ENCODE assay signal across 14 cellular contexts in the genomic region with DNA sequence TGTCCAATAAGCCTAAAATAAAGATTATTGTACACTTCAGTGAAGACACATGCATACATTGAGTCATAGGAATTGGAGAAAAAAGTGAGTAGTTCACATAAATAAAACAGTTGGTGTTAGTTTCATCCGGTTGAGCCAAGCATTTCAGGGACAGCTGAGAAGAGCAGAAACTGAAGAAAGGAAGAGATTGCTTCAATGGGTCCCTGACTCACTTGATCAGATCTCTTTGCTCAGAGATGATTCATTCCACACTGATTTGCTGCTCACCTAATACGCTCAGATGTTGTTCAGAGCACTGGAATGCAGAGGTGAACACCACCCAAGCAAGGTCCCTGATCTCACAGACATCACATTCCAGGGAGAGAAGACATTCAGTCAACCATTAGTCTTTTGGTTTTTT.
DNase-seq lines count a peak whose midpoint lies in the region; ATAC-seq and TF ChIP-seq lines count a peak whose summit lies in the region.
"Had no signal": no experiment of that assay in that cellular context is flagged by ENCODE, and none has a peak within 500 bp of the region (broad histone marks: within the 10 kb centered on the region; RNA-seq: fewer than 3 reads in every experiment).

No MANE protein-coding gene starts in this region.

- H3K27me3 Mint-ChIP-seq in CD8-positive, alpha-beta T cell (ENCODE audit: low read depth): no peaks in the 10 kb centered on the region

- no peaks in the 10 kb centered on the region for H3K9me3 ChIP-seq in BLaER1
- H3K9me3 ChIP-seq in mesodermal cell (ENCODE audit: control insufficient read depth, low read length): no peaks in the 10 kb centered on the region
- H3K9me3 ChIP-seq in CD8-positive, alpha-beta T cell (ENCODE audit: low read length): no peaks in the 10 kb centered on the region
- H3K9me3 ChIP-seq: upper lobe of left lung had no signal

- no peak overlapping the region for H3K9ac ChIP-seq in BLaER1

- ATAC-seq in HG03097 (IDR thresholded peaks at IDR 0.05; ENCODE audit: low FRiP score, unreplicated experiment) (no peak), HG03378 (IDR thresholded peaks at IDR 0.05; ENCODE audit: unreplicated experiment) (no peak)
- ATAC-seq in CD8-positive, alpha-beta T cell: no peak
- ATAC-seq: WTC11 had no signal

- no peaks in the 10 kb centered on the region for H3K27me3 ChIP-seq in BLaER1
- no peaks in the 10 kb centered on the region for H3K27me3 ChIP-seq in CD8-positive, alpha-beta T cell (ENCODE audit: insufficient read depth, low read length)
- H3K27me3 ChIP-seq: upper lobe of left lung had no signal

- no peak overlapping the region for H3K4me3 Mint-ChIP-seq in CD8-positive, alpha-beta T cell
- H3K4me3 Mint-ChIP-seq: WTC11 had no signal

- H3K36me3 ChIP-seq in BLaER1 (no peaks in the 10 kb centered on the region), mesodermal cell (ENCODE audit: control insufficient read depth, insufficient read depth, low read length) (no peaks in the 10 kb centered on the region)
- no peaks in the 10 kb centered on the region for H3K36me3 ChIP-seq in CD8-positive, alpha-beta T cell (ENCODE audit: insufficient read depth, low read length)
- H3K36me3 ChIP-seq: upper lobe of left lung had no signal

- 75 to 93% methylated on average over 2 of the region's 2 CpGs for WGBS in mesodermal cell (ENCODE audit: insufficient coverage in 2 of 2), 2 experiments

- DNase-seq in M059J (ENCODE audit: low read depth): peak; percentile 97
- peak; percentile 67 for DNase-seq in dermis blood vessel endothelial cell
- DNase-seq in DMS 273 treated with DMSO at 0.1 percent for 48 hours (lab: John Stamatoyannopoulos, UW): no peak
- DNase-seq in CD8-positive, alpha-beta T cell: no peak
- DNase-seq: activated naive CD4-positive, alpha-beta T cell treated with Interleukin-2 at 50 U/mL for 16 hours; DMS79; erythroblast; stimulated activated CD4-positive, alpha-beta T cell treated with anti-CD3 and anti-CD28 coated beads, Interleukin-4, amount 100 ng/mL, for 24 hours; upper lobe of left lung had no signal

- H4K20me1 ChIP-seq in BLaER1: no peaks in the 10 kb centered on the region

- TF ChIP-seq CTCF in CD8-positive, alpha-beta T cell (IDR thresholded peaks at IDR 0.05): no peak

- intact Hi-C loops in CD8-positive, alpha-beta T cell (cut with DNase I, micrococcal nuclease): no loop called here

- H3K4me3 ChIP-seq in BLaER1: no peak overlapping the region
- no peak overlapping the region for H3K4me3 ChIP-seq in mesodermal cell (ENCODE audit: extremely low read depth, insufficient read depth, low read length, poor library complexity, severe bottlenecking)
- H3K4me3 ChIP-seq in CD8-positive, alpha-beta T cell (ENCODE audit: low read depth, low read length): no peak overlapping the region
- H3K4me3 ChIP-seq: upper lobe of left lung had no signal

- no peaks in the 10 kb centered on the region for H3K9me3 Mint-ChIP-seq in CD8-positive, alpha-beta T cell

- H3K4me2 ChIP-seq in BLaER1: 0 out of 2 replicates have a peak overlapping the region, but pooled peaks have one; percentile 9

- POLR2A ChIA-PET in CD8-positive, alpha-beta T cell (lab: Charles Lee): no interaction called here

- H3K4me1 Mint-ChIP-seq in CD8-positive, alpha-beta T cell (ENCODE audit: low read depth): no peaks in the 10 kb centered on the region

- CTCF ChIA-PET in CD8-positive, alpha-beta T cell (lab: Charles Lee): no interaction called here

- no peak overlapping the region for H3K27ac Mint-ChIP-seq in CD8-positive, alpha-beta T cell
- H3K27ac Mint-ChIP-seq: WTC11 had no signal

- H3K4me1 ChIP-seq in BLaER1 (peaks cover 35% of the 10 kb centered on the region), mesodermal cell (ENCODE audit: control insufficient read depth, insufficient read depth, low read length, poor library complexity, severe bottlenecking) (peaks cover 11% of the 10 kb centered on the region)
- no peaks in the 10 kb centered on the region for H3K4me1 ChIP-seq in CD8-positive, alpha-beta T cell (ENCODE audit: insufficient read depth, low read length)
- H3K4me1 ChIP-seq: upper lobe of left lung had no signal

- no peaks in the 10 kb centered on the region for H3K36me3 Mint-ChIP-seq in CD8-positive, alpha-beta T cell
- H3K36me3 Mint-ChIP-seq: WTC11 had no signal

- H3K27ac ChIP-seq in BLaER1: no peak overlapping the region
- H3K27ac ChIP-seq in mesodermal cell (ENCODE audit: low read depth, low read length, severe bottlenecking): peak overlapping the region; percentile 59
- no peak overlapping the region for H3K27ac ChIP-seq in CD8-positive, alpha-beta T cell (ENCODE audit: low read depth, low read length)
- H3K27ac ChIP-seq: upper lobe of left lung had no signal

Comparison
In these comparisons a context has a peak if more than half of its experiments do, and no peak if none do; other contexts are left out.
1. DNase-seq: peak in M059J (single experiment) and dermis blood vessel endothelial cell (single experiment); none in DMS 273 treated with DMSO at 0.1 percent for 48 hours (single experiment) and CD8-positive, alpha-beta T cell (0 of 7).